ENCODE assay signal across 9 cellular contexts in genomic region chr3:188954590-188955208, GRCh38.
A peak's percentile ranks its signal among the peaks of the same experiment; 100 is the strongest.
DNase-seq lines count a peak whose midpoint lies in the region; ATAC-seq and TF ChIP-seq lines count a peak whose summit lies in the region.
"Had no signal": no experiment of that assay in that cellular context is flagged by ENCODE, and none has a peak within 500 bp of the region (broad histone marks: within the 10 kb centered on the region; RNA-seq: fewer than 3 reads in every experiment).

No MANE protein-coding gene starts in this region.

- TF ChIP-seq CTCF in LNCaP clone FGC (IDR thresholded peaks at IDR 0.05; ENCODE audit: control insufficient read depth, extremely low read depth, insufficient read depth): peak; percentile 96
- TF ChIP-seq CTCF in foreskin fibroblast (IDR thresholded peaks at IDR 0.05; ENCODE audit: low read depth, low read length): peak; percentile 94
- peak in 1 of 3 donors; percentile 85 for TF ChIP-seq CTCF in omental fat pad (IDR thresholded peaks at IDR 0.05)
- TF ChIP-seq CTCF in testis (IDR thresholded peaks at IDR 0.05): peak; percentile 91 to 96 (median 93)

- intact Hi-C loops in testis (cut with DNase I; ENCODE audit: low total_unique reads): loop anchor here (5.0 kb wide), 1 partner anchor 902 kb away; no protein-coding TSS in a partner anchor

- H3K27me3 ChIP-seq in testis: no peaks in the 10 kb centered on the region
- H3K27me3 ChIP-seq: BLaER1 had no signal

- DNase-seq in DMS79 (lab: John Stamatoyannopoulos, UW) (peak; percentile 9), DMS79 treated with DMSO at 0.1 percent for 48 hours (lab: John Stamatoyannopoulos, UW) (no peak), LNCaP clone FGC (ENCODE audit: low read depth) (peak; percentile 54), RPMI7951 (ENCODE audit: low read depth) (peak; percentile 82), foreskin fibroblast (peak; percentile 82 to 94), omental fat pad (ENCODE audit: low spot score) (peak; percentile 83), testis (peak; percentile 87)
- DNase-seq in activated T-helper 1 cell treated with anti-CD3 and anti-CD28 coated beads, Interleukin-2, amount 50 U/mL, for 16 hours (ENCODE audit: low read depth in 1 of 2, low spot score in 1 of 2): peak; percentile 32 to 64

- peak; percentile 58 for ATAC-seq in omental fat pad (ENCODE audit: low FRiP score)

- H3K36me3 ChIP-seq in testis (ENCODE audit: low read depth, missing control alignments): no peaks in the 10 kb centered on the region
- H3K36me3 ChIP-seq: BLaER1 had no signal

- H3K27ac ChIP-seq in testis: peak overlapping the region in 1 of 2 donors; percentile 86
- H3K27ac ChIP-seq: BLaER1 had no signal

- 22 to 23% methylated on average over 3 of the region's 3 CpGs for WGBS in testis, 2 donors

- no peaks in the 10 kb centered on the region for H3K9me3 ChIP-seq in testis
- H3K9me3 ChIP-seq: BLaER1 had no signal

- peaks cover 24% of the 10 kb centered on the region for H3K4me1 ChIP-seq in testis

- H3K4me3 ChIP-seq in LNCaP clone FGC (ENCODE audit: low read depth, low read length) (no peak overlapping the region), foreskin fibroblast (ENCODE audit: low read depth in 1 of 2, low read length in 2 of 2) (no peak overlapping the region), testis (no peak overlapping the region)
- H3K4me3 ChIP-seq: BLaER1 had no signal

- TF ChIP-seq POLR2A in testis (IDR thresholded peaks at IDR 0.05): no peak
